18 cellular contexts compared by ENCODE assay signal in genomic region chr4:109928327-109929045, GRCh38. TPM values are rescaled to one million over a fixed set of nuclear protein-coding genes. Genes with fewer than 3 reads are reported as not detected.
DNase-seq lines count a peak whose midpoint lies in the region; ATAC-seq and TF ChIP-seq lines count a peak whose summit lies in the region.
"Had no signal": no experiment of that assay in that cellular context is flagged by ENCODE, and none has a peak within 500 bp of the region (broad histone marks: within the 10 kb centered on the region; RNA-seq: fewer than 3 reads in every experiment).

No MANE protein-coding gene starts in this region.

- no peaks in the 10 kb centered on the region for H3K27me3 ChIP-seq in HUES6 (ENCODE audit: control insufficient read depth, insufficient read depth, low read length)
- H3K27me3 ChIP-seq in body of pancreas = no peaks in the 10 kb centered on the region
- H3K27me3 ChIP-seq in gastroesophageal sphincter = no peaks in the 10 kb centered on the region
- no peaks in the 10 kb centered on the region for H3K27me3 ChIP-seq in naive thymus-derived CD4-positive, alpha-beta T cell (ENCODE audit: control insufficient read depth in 2 of 2, insufficient read depth in 2 of 2, low read length in 2 of 2)
- H3K27me3 ChIP-seq: BLaER1 had no signal

- CTCF ChIA-PET in naive thymus-derived CD4-positive, alpha-beta T cell (lab: Charles Lee) = no interaction called here

- intact Hi-C loops in body of pancreas (cut with DNase I) = no loop called here
- intact Hi-C loops in naive thymus-derived CD4-positive, alpha-beta T cell (cut with micrococcal nuclease) = no loop called here

- no peaks in the 10 kb centered on the region for H3K27me3 Mint-ChIP-seq in naive thymus-derived CD4-positive, alpha-beta T cell
- no peaks in the 10 kb centered on the region for H3K27me3 Mint-ChIP-seq in activated naive CD8-positive, alpha-beta T cell treated with anti-CD3 and anti-CD28 coated beads, Interleukin-2, amount 50 U/mL, for 24 hours

- no peaks in the 10 kb centered on the region for H3K36me3 ChIP-seq in HUES6 (ENCODE audit: control insufficient read depth, insufficient read depth, low read length)
- H3K36me3 ChIP-seq in body of pancreas (replicated peaks in 1 of 2; ENCODE audit: insufficient read depth in 1 of 2, low read depth in 2 of 2) = no peaks in the 10 kb centered on the region
- H3K36me3 ChIP-seq in gastroesophageal sphincter = no peaks in the 10 kb centered on the region
- no peaks in the 10 kb centered on the region for H3K36me3 ChIP-seq in naive thymus-derived CD4-positive, alpha-beta T cell (ENCODE audit: control insufficient read depth in 2 of 3, insufficient read depth in 3 of 3, low read length in 3 of 3)
- H3K36me3 ChIP-seq: BLaER1 had no signal

- POLR2A ChIA-PET in naive thymus-derived CD4-positive, alpha-beta T cell (lab: Charles Lee) = interaction anchor here (0.7 kb wide), 1 partner anchor 1005 kb away, joined by 3 read pairs; no protein-coding TSS in a partner anchor

- H3K4me1 Mint-ChIP-seq in naive thymus-derived CD4-positive, alpha-beta T cell = peaks cover 0 to 3% (median 0%) of the 10 kb centered on the region in 7 donors
- peaks cover 3% of the 10 kb centered on the region for H3K4me1 Mint-ChIP-seq in activated naive CD8-positive, alpha-beta T cell treated with anti-CD3 and anti-CD28 coated beads, Interleukin-2, amount 50 U/mL, for 24 hours

- TF ChIP-seq POLR2A in body of pancreas (IDR thresholded peaks at IDR 0.05) (no peak), gastroesophageal sphincter (IDR thresholded peaks at IDR 0.05) (no peak)

- TF ChIP-seq CTCF in body of pancreas (IDR thresholded peaks at IDR 0.05) (no peak), gastroesophageal sphincter (IDR thresholded peaks at IDR 0.05) (no peak)

- WGBS in body of pancreas, 2 donors = 54 to 63% methylated on average over 4 of the region's 4 CpGs
- WGBS in gastroesophageal sphincter (ENCODE audit: low coverage in 1 of 2), 2 donors = 42 to 68% methylated on average over 4 of the region's 4 CpGs

- H3K4me3 ChIP-seq in HUES6 (ENCODE audit: low read depth, low read length) = peak overlapping the region; percentile 14; the same call in 1 of the 2 replicates
- no peak overlapping the region for H3K4me3 ChIP-seq in body of pancreas
- no peak overlapping the region for H3K4me3 ChIP-seq in gastroesophageal sphincter
- H3K4me3 ChIP-seq in naive thymus-derived CD4-positive, alpha-beta T cell (ENCODE audit: low read length) = no peak overlapping the region
- H3K4me3 ChIP-seq: BLaER1 had no signal

- no peak overlapping the region for H3K27ac Mint-ChIP-seq in naive thymus-derived CD4-positive, alpha-beta T cell
- no peak overlapping the region for H3K27ac Mint-ChIP-seq in activated naive CD8-positive, alpha-beta T cell treated with anti-CD3 and anti-CD28 coated beads, Interleukin-2, amount 50 U/mL, for 24 hours

- H3K27ac ChIP-seq in HUES6 (ENCODE audit: low read depth, low read length) (peak overlapping the region; percentile 72; the same call in 1 of the 2 replicates), body of pancreas (peak overlapping the region in 3 of 4 donors; percentile 75 to 83 (median 77)), gastroesophageal sphincter (no peak overlapping the region)
- no peak overlapping the region for H3K27ac ChIP-seq in naive thymus-derived CD4-positive, alpha-beta T cell (ENCODE audit: low read depth, low read length)
- H3K27ac ChIP-seq: 22Rv1, BLaER1 had no signal

- ATAC-seq in body of pancreas = no peak
- ATAC-seq in gastroesophageal sphincter = no peak
- ATAC-seq in GM21528 (IDR thresholded peaks at IDR 0.05; ENCODE audit: low FRiP score, unreplicated experiment) = no peak
- ATAC-seq in naive thymus-derived CD4-positive, alpha-beta T cell = no peak
- ATAC-seq in activated naive CD8-positive, alpha-beta T cell treated with anti-CD3 and anti-CD28 coated beads, Interleukin-2, amount 50 U/mL, for 24 hours = no peak
- ATAC-seq: HCT116, HepG2 had no signal

- H3K4me3 Mint-ChIP-seq in naive thymus-derived CD4-positive, alpha-beta T cell = no peak overlapping the region
- H3K4me3 Mint-ChIP-seq in activated naive CD8-positive, alpha-beta T cell treated with anti-CD3 and anti-CD28 coated beads, Interleukin-2, amount 50 U/mL, for 24 hours = no peak overlapping the region
- H3K4me3 Mint-ChIP-seq: CD8-positive, alpha-beta memory T cell had no signal

- H3K9me3 ChIP-seq in HUES6 (ENCODE audit: control insufficient read depth, insufficient read depth, low read depth, low read length) (no peaks in the 10 kb centered on the region), body of pancreas (no peaks in the 10 kb centered on the region), gastroesophageal sphincter (no peaks in the 10 kb centered on the region)
- no peaks in the 10 kb centered on the region for H3K9me3 ChIP-seq in naive thymus-derived CD4-positive, alpha-beta T cell (ENCODE audit: control insufficient read depth in 2 of 3, low read length in 3 of 3)
- H3K9me3 ChIP-seq: BLaER1, Caco-2 had no signal

- peaks cover 18% of the 10 kb centered on the region for H3K4me1 ChIP-seq in HUES6 (ENCODE audit: control insufficient read depth, insufficient read depth, low read length)
- peaks cover 68% of the 10 kb centered on the region for H3K4me1 ChIP-seq in body of pancreas
- no peaks in the 10 kb centered on the region for H3K4me1 ChIP-seq in gastroesophageal sphincter
- no peaks in the 10 kb centered on the region for H3K4me1 ChIP-seq in naive thymus-derived CD4-positive, alpha-beta T cell (ENCODE audit: control insufficient read depth in 2 of 2, insufficient read depth in 2 of 2, low read length in 2 of 2)
- H3K4me1 ChIP-seq: Caco-2 had no signal

- H3K9me3 Mint-ChIP-seq in naive thymus-derived CD4-positive, alpha-beta T cell = no peaks in the 10 kb centered on the region
- no peaks in the 10 kb centered on the region for H3K9me3 Mint-ChIP-seq in activated naive CD8-positive, alpha-beta T cell treated with anti-CD3 and anti-CD28 coated beads, Interleukin-2, amount 50 U/mL, for 24 hours
- H3K9me3 Mint-ChIP-seq: CD8-positive, alpha-beta memory T cell had no signal

- no peaks in the 10 kb centered on the region for H3K36me3 Mint-ChIP-seq in naive thymus-derived CD4-positive, alpha-beta T cell
- H3K36me3 Mint-ChIP-seq in activated naive CD8-positive, alpha-beta T cell treated with anti-CD3 and anti-CD28 coated beads, Interleukin-2, amount 50 U/mL, for 24 hours (ENCODE audit: low read depth) = no peaks in the 10 kb centered on the region
- H3K36me3 Mint-ChIP-seq: CD8-positive, alpha-beta memory T cell had no signal

- TF ChIP-seq EP300 in gastroesophageal sphincter (IDR thresholded peaks at IDR 0.05) = no peak

- no peak overlapping the region for H3K9ac ChIP-seq in HUES6 (ENCODE audit: low read length)
- H3K9ac ChIP-seq: BLaER1 had no signal

- peak; percentile 39 for DNase-seq in ELF-1 (ENCODE audit: low read depth, low spot score)
- DNase-seq in body of pancreas = no peak
- DNase-seq in left kidney (ENCODE audit: low read depth, low spot score) = peak; percentile 8
- no peak for DNase-seq in naive thymus-derived CD4-positive, alpha-beta T cell
- no peak for DNase-seq in activated naive CD8-positive, alpha-beta T cell treated with anti-CD3 and anti-CD28 coated beads, Interleukin-2, amount 50 U/mL, for 24 hours
- DNase-seq: AML-193; Caco-2; CD8-positive, alpha-beta memory T cell; DND-41; GF-D8; GOT3 had no signal

RNA-seq across cellular contexts. Expression of gene EGF, which starts 15.8 kb away (rescaled TPM):
- total RNA-seq in body of pancreas (10 to 100 TPM; 44.1 to 51.1 TPM), gastroesophageal sphincter (1 to 10 TPM in 1 of 4 donors, under 1 TPM in 2, not detected in 1; 0.23 to 1.3 (median 0.93) TPM)
- under 1 TPM in 1 of 5 experiments, not detected in 4; 0.86 TPM for total RNA-seq in naive thymus-derived CD4-positive, alpha-beta T cell
- not detected for polyA plus RNA-seq in naive thymus-derived CD4-positive, alpha-beta T cell
- total RNA-seq: CD8-positive, alpha-beta memory T cell had no signal
- polyA plus RNA-seq: CD8-positive, alpha-beta memory T cell had no signal

Comparison
In these comparisons a context has a peak if more than half of its experiments do, and no peak if none do; other contexts are left out.
1. DNase-seq: peak in ELF-1 (single experiment) and left kidney (single experiment); none in body of pancreas (0 of 4), naive thymus-derived CD4-positive, alpha-beta T cell (0 of 9) and activated naive CD8-positive, alpha-beta T cell treated with anti-CD3 and anti-CD28 coated beads, Interleukin-2, amount 50 U/mL, for 24 hours (single experiment).
2. H3K27ac ChIP-seq: peak in HUES6 (single experiment) and body of pancreas (3 of 4); none in gastroesophageal sphincter (0 of 4) and naive thymus-derived CD4-positive, alpha-beta T cell (single experiment).
3. RNA of gene EGF, which starts 15.8 kb away (total RNA-seq): 44.1 to 51.1 TPM in body of pancreas; 0.23 to 1.3 TPM in gastroesophageal sphincter and 0.86 TPM in naive thymus-derived CD4-positive, alpha-beta T cell; every median in the first group is over 10 times any median in the second.